25 cellular contexts compared by ENCODE assay signal in genomic region chr5:5704352-5704751, GRCh38.
DNase-seq lines count a peak whose midpoint lies in the region; ATAC-seq, FAIRE-seq and TF ChIP-seq lines count a peak whose summit lies in the region.
"Had no signal": no experiment of that assay in that cellular context is flagged by ENCODE, and none has a peak within 500 bp of the region (broad histone marks: within the 10 kb centered on the region; RNA-seq: fewer than 3 reads in every experiment).

No MANE protein-coding gene starts in this region.

- H3K27ac Mint-ChIP-seq in MCF 10A (ENCODE audit: low read depth, unreplicated experiment): peak overlapping the region; percentile 66
- H3K27ac Mint-ChIP-seq: CD14-positive monocyte; CD4-positive, alpha-beta memory T cell; CD4-positive, CD25-positive, alpha-beta regulatory T cell; CD8-positive, alpha-beta memory T cell had no signal

- ATAC-seq in A549 (no peak), K562 (no peak)
- ATAC-seq: GM12878 had no signal

- TF ChIP-seq POLR2A in A549 (IDR thresholded peaks at IDR 0.05; ENCODE audit: low read length) (no peak), K562 (conservative IDR thresholded peaks at IDR 0.05) (no peak), erythroblast (IDR thresholded peaks at IDR 0.05; ENCODE audit: low read length) (no peak)

- H3K4me2 ChIP-seq in mammary epithelial cell (ENCODE audit: insufficient read depth, low read depth, low read length): no peak overlapping the region
- no peak overlapping the region for H3K4me2 ChIP-seq in A549
- no peak overlapping the region for H3K4me2 ChIP-seq in K562 (ENCODE audit: insufficient read depth, low read length)
- H3K4me2 ChIP-seq: BLaER1 had no signal

- TF ChIP-seq RAD21 in A549 (conservative IDR thresholded peaks at IDR 0.05 in 1 of 2, IDR thresholded peaks at IDR 0.05 in 1 of 2) (no peak), K562 (CRISPR knock-in tag; conservative IDR thresholded peaks at IDR 0.05 in 1 of 2, IDR thresholded peaks at IDR 0.05 in 1 of 2) (no peak)

- H3K36me3 Mint-ChIP-seq in MCF 10A (ENCODE audit: insufficient read depth, unreplicated experiment): no peaks in the 10 kb centered on the region
- H3K36me3 Mint-ChIP-seq: CD14-positive monocyte; CD4-positive, alpha-beta memory T cell; CD4-positive, CD25-positive, alpha-beta regulatory T cell; CD8-positive, alpha-beta memory T cell had no signal

- WGBS in mammary epithelial cell (ENCODE audit: low coverage, missing lambda C conversion rate): 66% methylated on average over 2 of the region's 2 CpGs
- WGBS in A549 (ENCODE audit: missing lambda C conversion rate): 28% methylated on average over 2 of the region's 2 CpGs
- WGBS in K562 (ENCODE audit: insufficient coverage, low coverage, missing lambda C conversion rate): 0% methylated on average over 2 of the region's 2 CpGs

- TF ChIP-seq CTCF in MCF 10A (IDR thresholded peaks at IDR 0.05; ENCODE audit: unreplicated experiment) (no peak), mammary epithelial cell (conservative IDR thresholded peaks at IDR 0.05 in 1 of 2, IDR thresholded peaks at IDR 0.05 in 1 of 2; ENCODE audit: extremely low read depth in 1 of 2, insufficient read depth in 1 of 2, low read depth in 1 of 2, low read length in 2 of 2) (no peak), A549 (IDR thresholded peaks at IDR 0.05) (no peak), K562 (IDR thresholded peaks at IDR 0.05 in 2 of 3, conservative IDR thresholded peaks at IDR 0.05 in 1 of 3; ENCODE audit: insufficient read depth in 2 of 3, low read depth in 1 of 3, low read length in 3 of 3) (no peak)

- BruUV-seq in MCF 10A (replicated peaks; lab: Mats Ljungman, UMichigan): no TSS peak
- BruUV-seq in mammary epithelial cell (replicated peaks; lab: Mats Ljungman, UMichigan): no TSS peak
- no TSS peak for BruUV-seq in K562 (replicated peaks; lab: Mats Ljungman, UMichigan)

- H3K27me3 Mint-ChIP-seq in MCF 10A (ENCODE audit: insufficient read depth, unreplicated experiment): no peaks in the 10 kb centered on the region

- no peaks in the 10 kb centered on the region for H3K9me3 Mint-ChIP-seq in MCF 10A (ENCODE audit: unreplicated experiment)

- CTCF ChIA-PET in MCF 10A (lab: Yijun Ruan, JAX): interaction anchor here (0.6 kb wide), 1 partner anchor 340 kb away, joined by 3 read pairs; no protein-coding TSS in a partner anchor
- CTCF ChIA-PET in mammary epithelial cell (lab: Charles Lee; ENCODE audit: low non-redundant PET): no interaction called here
- CTCF ChIA-PET in A549 (lab: Yijun Ruan, JAX): interaction anchor here (0.5 kb wide), 1 partner anchor 85 kb away, joined by 3 read pairs; no protein-coding TSS in a partner anchor
- CTCF ChIA-PET in K562 (lab: Yijun Ruan, JAX; ENCODE audit: low intra/inter-chr PET ratio): no interaction called here

- H3K4me3 ChIP-seq in mammary epithelial cell (replicated peaks in 1 of 3; ENCODE audit: insufficient read depth in 1 of 3, low read depth in 2 of 3, low read length in 3 of 3): no peak overlapping the region
- H3K4me3 ChIP-seq in A549: no peak overlapping the region
- no peak overlapping the region for H3K4me3 ChIP-seq in K562
- H3K4me3 ChIP-seq: BLaER1, GM12878 had no signal

- H3K4me3 Mint-ChIP-seq in MCF 10A (ENCODE audit: unreplicated experiment): no peak overlapping the region
- H3K4me3 Mint-ChIP-seq: CD14-positive monocyte; CD4-positive, alpha-beta memory T cell; CD4-positive, CD25-positive, alpha-beta regulatory T cell; CD8-positive, alpha-beta memory T cell had no signal

- H4K20me1 ChIP-seq in mammary epithelial cell (ENCODE audit: insufficient read depth, low read length): no peaks in the 10 kb centered on the region
- H4K20me1 ChIP-seq in K562 (replicated peaks; ENCODE audit: control insufficient read depth, insufficient read depth, low read length): no peaks in the 10 kb centered on the region
- H4K20me1 ChIP-seq: BLaER1 had no signal

- H3K27me3 ChIP-seq in mammary epithelial cell (ENCODE audit: insufficient read depth, low read length) (no peaks in the 10 kb centered on the region), K562 (ENCODE audit: control insufficient read depth in 2 of 2, insufficient read depth in 2 of 2, low read length in 2 of 2) (peaks cover 0 to 4% of the 10 kb centered on the region in 2 experiments; a peak in 2 of 5 replicates)
- H3K27me3 ChIP-seq: BE2C, BLaER1 had no signal

- in situ Hi-C loops in mammary epithelial cell (cut with MboI; ENCODE audit: low sequenced_read_pairs in 2 of 2): no loop called here
- in situ Hi-C loops in K562 (cut with MboI): no loop called here

- H3K9ac ChIP-seq in mammary epithelial cell (ENCODE audit: insufficient read depth, low read length) (no peak overlapping the region), K562 (ENCODE audit: insufficient read depth in 1 of 2, low read depth in 2 of 2, low read length in 2 of 2) (no peak overlapping the region)
- H3K9ac ChIP-seq: BLaER1 had no signal

- POLR2A ChIA-PET in MCF 10A (lab: Yijun Ruan, JAX): interaction anchor here (0.7 to 1.0 kb wide), 2 partner anchors 11 to 47 kb away, joined by 3 read pairs; no protein-coding TSS in a partner anchor
- POLR2A ChIA-PET in A549 (lab: Yijun Ruan, JAX): no interaction called here
- POLR2A ChIA-PET in K562 (lab: Yijun Ruan, JAX): interaction anchor here (0.6 kb wide), 1 partner anchor 10 kb away, joined by 3 read pairs; no protein-coding TSS in a partner anchor

- H3K9me1 ChIP-seq in K562 (ENCODE audit: control insufficient read depth, insufficient read depth, low read length): no peaks in the 10 kb centered on the region

- H3K4me1 Mint-ChIP-seq in MCF 10A (ENCODE audit: insufficient read depth, unreplicated experiment): peaks cover 23% of the 10 kb centered on the region
- H3K4me1 Mint-ChIP-seq: CD14-positive monocyte; CD8-positive, alpha-beta memory T cell had no signal

- H3K27ac ChIP-seq in mammary epithelial cell (ENCODE audit: insufficient read depth, low read depth, low read length): no peak overlapping the region
- no peak overlapping the region for H3K27ac ChIP-seq in A549
- H3K27ac ChIP-seq in K562 (ENCODE audit: extremely low read depth, low read depth, low read length): no peak overlapping the region
- H3K27ac ChIP-seq: 22Rv1, BLaER1 had no signal

- H3K79me2 ChIP-seq in mammary epithelial cell (ENCODE audit: insufficient read depth, low read length) (no peaks in the 10 kb centered on the region), K562 (ENCODE audit: control insufficient read depth, insufficient read depth, low read length) (no peaks in the 10 kb centered on the region)

- H3K36me3 ChIP-seq in mammary epithelial cell (ENCODE audit: insufficient read depth, low read length): no peaks in the 10 kb centered on the region
- no peaks in the 10 kb centered on the region for H3K36me3 ChIP-seq in K562 (ENCODE audit: control insufficient read depth, insufficient read depth, low read length)
- H3K36me3 ChIP-seq: BE2C, BLaER1 had no signal

- no peak for FAIRE-seq in A549 (lab: Jason Lieb, UNC)
- FAIRE-seq in K562 (lab: Jason Lieb, UNC): no peak
- FAIRE-seq: GM12878, GM12892, GM18507 had no signal

- H3K9me3 ChIP-seq in mammary epithelial cell (replicated peaks; ENCODE audit: insufficient read depth, low read length) (peaks cover 8% of the 10 kb centered on the region), A549 (0 out of 3 replicates have a peak, but pooled peaks cover 2% of the 10 kb centered on the region), K562 (replicated peaks; ENCODE audit: control insufficient read depth, insufficient read depth, low read depth, low read length) (no peaks in the 10 kb centered on the region)
- H3K9me3 ChIP-seq: BE2C, BLaER1 had no signal

- intact Hi-C loops in MCF 10A (cut with micrococcal nuclease): no loop called here
- intact Hi-C loops in mammary epithelial cell (cut with micrococcal nuclease): no loop called here
- intact Hi-C loops in K562 (cut with micrococcal nuclease): no loop called here

- DNase-seq in MCF 10A (ENCODE audit: unreplicated experiment): no peak
- DNase-seq in mammary epithelial cell: no peak
- no peak for DNase-seq in A549 (ENCODE audit: low read depth in 1 of 2, low spot score in 1 of 2)
- no peak for DNase-seq in K562 (ENCODE audit: extremely low read depth in 1 of 4, low spot score in 3 of 4)
- DNase-seq in erythroblast (lab: John Stamatoyannopoulos, UW): no peak
- DNase-seq in NCI-H345 treated with DMSO at 0.1 percent for 48 hours (lab: John Stamatoyannopoulos, UW; ENCODE audit: unreplicated experiment): no peak
- DNase-seq: ACHN; BE2C; C1 segment of cervical spinal cord; CD4-positive, alpha-beta memory T cell; CD4-positive, CD25-positive, alpha-beta regulatory T cell; CD8-positive, alpha-beta memory T cell; COR-L47; DMS 273 treated with DMSO at 0.1 percent for 48 hours; DMS53; DMS79; DND-41; EL; GDM1 had no signal

- H3K4me1 ChIP-seq in mammary epithelial cell (ENCODE audit: insufficient read depth, low read length): no peaks in the 10 kb centered on the region
- H3K4me1 ChIP-seq in A549: no peaks in the 10 kb centered on the region
- H3K4me1 ChIP-seq in K562 (replicated peaks in 1 of 2; ENCODE audit: control insufficient read depth in 2 of 2, insufficient read depth in 2 of 2, low read length in 2 of 2): no peaks in the 10 kb centered on the region
- H3K4me1 ChIP-seq: BLaER1 had no signal

- no peak for TF ChIP-seq EP300 in A549 (IDR thresholded peaks at IDR 0.05)
- TF ChIP-seq EP300 in K562 (IDR thresholded peaks at IDR 0.05; ENCODE audit: low read length): no peak

- dilution Hi-C loops in mammary epithelial cell (cut with HindIII; ENCODE audit: low sequenced_read_pairs): no loop called here

- no peak overlapping the region for H2AFZ ChIP-seq in mammary epithelial cell (ENCODE audit: low read depth, low read length)
- no peak overlapping the region for H2AFZ ChIP-seq in K562 (ENCODE audit: low read depth, low read length)

TF ChIP-seq in A549, 52 proteins besides CTCF, POLR2A, EP300 and RAD21:
- TF ChIP-seq TFCP2L1 (CRISPR knock-in tag; IDR thresholded peaks at IDR 0.05) (no peak), CBX8 (IDR thresholded peaks at IDR 0.05) (no peak), MAFK (IDR thresholded peaks at IDR 0.05; ENCODE audit: partially characterized antibody) (peak; percentile 46)

TF ChIP-seq in K562, 482 proteins besides CTCF, POLR2A, EP300 and RAD21 (continues in another document):
- no peak for TF ChIP-seq THRB (CRISPR knock-in tag; conservative IDR thresholded peaks at IDR 0.05)
- TF ChIP-seq, protein P1, sequence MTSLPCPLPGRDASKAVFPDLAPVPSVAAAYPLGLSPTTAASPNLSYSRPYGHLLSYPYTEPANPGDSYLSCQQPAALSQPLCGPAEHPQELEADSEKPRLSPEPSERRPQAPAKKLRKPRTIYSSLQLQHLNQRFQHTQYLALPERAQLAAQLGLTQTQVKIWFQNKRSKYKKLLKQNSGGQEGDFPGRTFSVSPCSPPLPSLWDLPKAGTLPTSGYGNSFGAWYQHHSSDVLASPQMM (CRISPR knock-in tag; IDR thresholded peaks at IDR 0.05): no peak

Comparison
In these comparisons a context has a peak if more than half of its experiments do, and no peak if none do; other contexts are left out.
1. CTCF ChIA-PET loops: an anchor here in MCF 10A (0.6 kb wide) and A549 (0.5 kb wide); none called in mammary epithelial cell and K562.